ENCODE assay signal across 18 cellular contexts in the genomic region with DNA sequence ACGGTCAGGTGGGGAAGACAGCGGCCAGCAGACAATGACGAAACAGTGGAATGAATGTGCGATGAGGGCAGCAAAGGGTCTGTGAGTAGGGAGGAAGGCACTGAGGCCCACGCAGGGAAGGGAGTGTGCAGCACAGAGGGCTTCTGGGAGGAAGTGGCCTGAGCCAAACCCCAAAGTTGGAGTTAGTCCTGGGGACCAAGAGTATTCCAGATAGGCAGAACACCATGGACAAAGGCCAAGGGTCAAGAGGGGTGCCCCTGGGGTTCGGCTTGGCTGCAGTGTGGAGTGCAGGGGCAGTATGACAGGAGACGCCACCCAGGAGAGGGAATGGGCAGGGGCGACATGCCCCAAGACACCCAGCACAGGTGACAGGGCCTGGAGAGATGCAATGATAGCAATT. TPM values are rescaled to one million over a fixed set of nuclear protein-coding genes. Genes with fewer than 3 reads are reported as not detected.
DNase-seq lines count a peak whose midpoint lies in the region; ATAC-seq and TF ChIP-seq lines count a peak whose summit lies in the region.
"Had no signal": no experiment of that assay in that cellular context is flagged by ENCODE, and none has a peak within 500 bp of the region (broad histone marks: within the 10 kb centered on the region; RNA-seq: fewer than 3 reads in every experiment).

No MANE protein-coding gene starts in this region.

- intact Hi-C loops in MCF 10A (cut with micrococcal nuclease) (no loop called here), breast epithelium (cut with DNase I; ENCODE audit: low total_unique reads) (no loop called here), posterior vena cava (cut with DNase I) (no loop called here)

- TF ChIP-seq CTCF in MCF 10A (IDR thresholded peaks at IDR 0.05; ENCODE audit: unreplicated experiment) (no peak), breast epithelium (IDR thresholded peaks at IDR 0.05) (no peak), glutamatergic neuron (IDR thresholded peaks at IDR 0.05; ENCODE audit: partially characterized antibody, unreplicated experiment) (no peak)

- BruUV-seq in MCF 10A (replicated peaks; lab: Mats Ljungman, UMichigan), result no TSS peak

- H3K9me3 Mint-ChIP-seq in MCF 10A (ENCODE audit: unreplicated experiment), result peaks cover 18% of the 10 kb centered on the region
- peaks cover 26% of the 10 kb centered on the region for H3K9me3 Mint-ChIP-seq in glutamatergic neuron (ENCODE audit: unreplicated experiment)
- peaks cover 29 to 31% of the 10 kb centered on the region in 2 donors for H3K9me3 Mint-ChIP-seq in stimulated activated naive B cell treated with anti-CD40 and anti-IgM and Interleukin-4, amounts not matched to agents 10 μg/mL and 1 μg/mL and 100 μg/mL, for 72 hours

- no peak overlapping the region for H3K4me3 ChIP-seq in breast epithelium
- H3K4me3 ChIP-seq: GM23338 had no signal

- peaks cover 15 to 21% of the 10 kb centered on the region in 2 donors for H3K9me3 ChIP-seq in breast epithelium

- POLR2A ChIA-PET in MCF 10A (lab: Yijun Ruan, JAX), result no interaction called here

- ATAC-seq in stimulated activated naive B cell treated with anti-CD40 and anti-IgM and Interleukin-4, amounts not matched to agents 10 μg/mL and 1 μg/mL and 100 μg/mL, for 72 hours (replicated peaks), result no peak
- ATAC-seq: CD8-positive, alpha-beta T cell; GM23338 had no signal

- H3K27me3 Mint-ChIP-seq in MCF 10A (ENCODE audit: insufficient read depth, unreplicated experiment) (no peaks in the 10 kb centered on the region), glutamatergic neuron (ENCODE audit: unreplicated experiment) (peaks cover 13% of the 10 kb centered on the region)
- no peaks in the 10 kb centered on the region for H3K27me3 Mint-ChIP-seq in stimulated activated naive B cell treated with anti-CD40 and anti-IgM and Interleukin-4, amounts not matched to agents 10 μg/mL and 1 μg/mL and 100 μg/mL, for 72 hours

- H3K36me3 ChIP-seq in breast epithelium, result no peaks in the 10 kb centered on the region

- peaks cover 0 to 8% of the 10 kb centered on the region in 2 donors for H3K4me1 ChIP-seq in breast epithelium

- H3K4me1 Mint-ChIP-seq in MCF 10A (ENCODE audit: insufficient read depth, unreplicated experiment), result peaks cover 18% of the 10 kb centered on the region
- H3K4me1 Mint-ChIP-seq in glutamatergic neuron (ENCODE audit: low read depth, unreplicated experiment), result peaks cover 3% of the 10 kb centered on the region
- H3K4me1 Mint-ChIP-seq in stimulated activated naive B cell treated with anti-CD40 and anti-IgM and Interleukin-4, amounts not matched to agents 10 μg/mL and 1 μg/mL and 100 μg/mL, for 72 hours, result peaks cover 17 to 38% of the 10 kb centered on the region in 2 donors
- H3K4me1 Mint-ChIP-seq: GM23338 had no signal

- H3K36me3 Mint-ChIP-seq in MCF 10A (ENCODE audit: insufficient read depth, unreplicated experiment) (peaks cover 52% of the 10 kb centered on the region), glutamatergic neuron (ENCODE audit: unreplicated experiment) (peaks cover 41% of the 10 kb centered on the region)
- H3K36me3 Mint-ChIP-seq in stimulated activated naive B cell treated with anti-CD40 and anti-IgM and Interleukin-4, amounts not matched to agents 10 μg/mL and 1 μg/mL and 100 μg/mL, for 72 hours, result peaks cover 77 to 94% of the 10 kb centered on the region in 2 donors

- H3K27ac Mint-ChIP-seq in MCF 10A (ENCODE audit: low read depth, unreplicated experiment) (peak overlapping the region; percentile 10), glutamatergic neuron (ENCODE audit: unreplicated experiment) (no peak overlapping the region)
- peak overlapping the region; percentile 86 for H3K27ac Mint-ChIP-seq in stimulated activated naive B cell treated with anti-CD40 and anti-IgM and Interleukin-4, amounts not matched to agents 10 μg/mL and 1 μg/mL and 100 μg/mL, for 72 hours
- H3K27ac Mint-ChIP-seq: CD8-positive, alpha-beta T cell; GM23338 had no signal

- no peak for DNase-seq in MCF 10A (ENCODE audit: unreplicated experiment)
- no peak for DNase-seq in breast epithelium (ENCODE audit: low spot score in 2 of 2)
- no peak for DNase-seq in glutamatergic neuron
- peak; percentile 64 for DNase-seq in posterior vena cava (ENCODE audit: low spot score)
- no peak for DNase-seq in stimulated activated naive B cell treated with anti-CD40 and anti-IgM and Interleukin-4, amounts not matched to agents 10 μg/mL and 1 μg/mL and 100 μg/mL, for 72 hours
- DNase-seq in NCI-H2227 (lab: John Stamatoyannopoulos, UW; ENCODE audit: unreplicated experiment), result no peak
- DNase-seq in NCI-H1694 treated with DMSO at 0.1 percent for 48 hours (lab: John Stamatoyannopoulos, UW), result no peak
- no peak for DNase-seq in GF-D8 (lab: John Stamatoyannopoulos, UW)
- DNase-seq: CD8-positive, alpha-beta T cell; COR-L47; DMS153; DMS79 treated with DMSO at 0.1 percent for 48 hours; EL; H7 had no signal

- TF ChIP-seq POLR2A in breast epithelium (IDR thresholded peaks at IDR 0.05), result no peak

- CTCF ChIA-PET in MCF 10A (lab: Yijun Ruan, JAX), result no interaction called here

- H3K27me3 ChIP-seq in breast epithelium, result no peaks in the 10 kb centered on the region

- H3K4me3 Mint-ChIP-seq in MCF 10A (ENCODE audit: unreplicated experiment), result no peak overlapping the region
- peak overlapping the region; percentile 1 for H3K4me3 Mint-ChIP-seq in glutamatergic neuron (ENCODE audit: unreplicated experiment)
- peak overlapping the region in 1 of 2 donors; percentile 58 for H3K4me3 Mint-ChIP-seq in stimulated activated naive B cell treated with anti-CD40 and anti-IgM and Interleukin-4, amounts not matched to agents 10 μg/mL and 1 μg/mL and 100 μg/mL, for 72 hours
- H3K4me3 Mint-ChIP-seq: CD14-positive monocyte; CD8-positive, alpha-beta T cell; GM23338 had no signal

- H3K27ac ChIP-seq in breast epithelium, result no peak overlapping the region
- H3K27ac ChIP-seq: 22Rv1, HL-60 had no signal

RNA-seq across cellular contexts. Expression of a gene that starts 58.8 kb away (rescaled TPM):
- total RNA-seq in MCF 10A (2022) (0.35 TPM in 1 of 2 replicates, not detected in the other), breast epithelium (1 to 10 TPM in 1 of 3 donors, under 1 TPM in 1, not detected in 1; 0.98 to 1.3 TPM), glutamatergic neuron (ENCODE audit: unreplicated experiment) (663 TPM), posterior vena cava (under 1 TPM in 1 of 2 donors, not detected in 1; 0.29 TPM)
- total RNA-seq: CD8-positive, alpha-beta T cell had no signal

Comparison
In these comparisons a context has a peak if more than half of its experiments do, and no peak if none do; other contexts are left out.
1. RNA of a gene that starts 58.8 kb away (total RNA-seq): 663 TPM in glutamatergic neuron (single experiment); 0.98 to 1.3 TPM in breast epithelium, 0.35 TPM in MCF 10A and 0.29 TPM in posterior vena cava; every median in the first group is over 100 times any median in the second.